In the genomic region with DNA sequence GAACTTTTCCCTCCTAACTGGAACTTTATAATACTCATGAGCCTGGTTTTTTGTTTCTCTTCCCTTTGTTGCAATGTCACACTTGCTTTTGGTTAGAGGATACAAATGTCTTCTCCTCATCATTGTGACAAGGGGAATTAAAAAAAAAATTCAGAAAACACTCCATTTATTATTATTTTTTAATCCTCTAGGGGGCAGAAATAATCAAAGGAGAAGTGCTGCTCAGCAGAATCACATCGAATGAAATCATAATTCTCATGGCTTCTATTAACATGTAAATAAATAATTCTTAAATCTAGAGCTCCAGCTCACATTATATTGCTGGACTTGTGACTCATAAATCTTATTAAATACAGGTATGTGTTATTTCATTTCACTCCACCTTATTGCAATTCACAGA, we compare ENCODE assay signal across 12 cellular contexts.
DNase-seq lines count a peak whose midpoint lies in the region; FAIRE-seq and TF ChIP-seq lines count a peak whose summit lies in the region.
"Had no signal": no experiment of that assay in that cellular context is flagged by ENCODE, and none has a peak within 500 bp of the region (broad histone marks: within the 10 kb centered on the region; RNA-seq: fewer than 3 reads in every experiment).

No MANE protein-coding gene starts in this region.

- intact Hi-C loops in posterior vena cava (cut with DNase I) = no loop called here

- H2BK15ac ChIP-seq in mesendoderm (replicated peaks; ENCODE audit: low read depth) = no peak overlapping the region

- H4K20me1 ChIP-seq in keratinocyte (ENCODE audit: control insufficient read depth, extremely low read depth, insufficient read depth, low read length) = no peaks in the 10 kb centered on the region

- H3K23ac ChIP-seq in mesendoderm (ENCODE audit: low read length) = no peak overlapping the region

- no peak for DNase-seq in AG09309 (ENCODE audit: low read depth)
- DNase-seq in RWPE1 (ENCODE audit: low spot score) = no peak
- DNase-seq in keratinocyte (ENCODE audit: low read depth, low spot score) = no peak
- no peak for DNase-seq in anterior cingulate cortex (lab: John Stamatoyannopoulos, UW)
- no peak for DNase-seq in hepatic stellate cell (ENCODE audit: low spot score)
- no peak for DNase-seq in posterior vena cava (ENCODE audit: low spot score)
- DNase-seq in mesendoderm = no peak
- DNase-seq: activated B cell treated with CpG ODN at 0.5 μM for 24 hours; activated T-cell treated with anti-CD3 and anti-CD28 coated beads, Interleukin-2, amount 50 U/mL, for 48 hours; NCI-H510A treated with DMSO at 0.1 percent for 48 hours; SJCRH30 had no signal

- H3K4me3 ChIP-seq in AG09309 (ENCODE audit: control insufficient read depth, low read depth, low read length) (no peak overlapping the region), keratinocyte (ENCODE audit: control insufficient read depth in 2 of 3, extremely low read depth in 1 of 3, insufficient read depth in 2 of 3, low read depth in 1 of 3, low read length in 3 of 3) (no peak overlapping the region), mesendoderm (ENCODE audit: low read length) (no peak overlapping the region)
- H3K4me3 ChIP-seq: SJCRH30 had no signal

- H2BK5ac ChIP-seq in mesendoderm (ENCODE audit: low read length) = no peak overlapping the region

- H2AK5ac ChIP-seq in mesendoderm (ENCODE audit: low read length) = no peak overlapping the region

- no peaks in the 10 kb centered on the region for H3K36me3 ChIP-seq in keratinocyte (ENCODE audit: control insufficient read depth in 2 of 2, extremely low read depth in 1 of 2, insufficient read depth in 2 of 2, low read length in 2 of 2)
- H3K36me3 ChIP-seq in mesendoderm (ENCODE audit: control insufficient read depth, insufficient read depth, low read length) = no peaks in the 10 kb centered on the region
- H3K36me3 ChIP-seq: SJCRH30 had no signal

- H2AFZ ChIP-seq in keratinocyte (ENCODE audit: control insufficient read depth, low read length) = no peak overlapping the region

- no peak overlapping the region for H3K27ac ChIP-seq in RWPE1
- H3K27ac ChIP-seq in keratinocyte (ENCODE audit: control insufficient read depth, insufficient read depth, low read length) = no peak overlapping the region
- no peak overlapping the region for H3K27ac ChIP-seq in mesendoderm (ENCODE audit: low read depth, low read length)
- H3K27ac ChIP-seq: SJCRH30 had no signal

- dilution Hi-C loops in keratinocyte (cut with MboI; ENCODE audit: extremely low pct_ligation_motif_present, low sequenced_read_pairs) = no loop called here

- H3K27me3 ChIP-seq in keratinocyte (ENCODE audit: control insufficient read depth, extremely low read depth, insufficient read depth, low read length) = no peaks in the 10 kb centered on the region
- no peaks in the 10 kb centered on the region for H3K27me3 ChIP-seq in mesendoderm (ENCODE audit: insufficient read depth, low read length, poor library complexity)
- H3K27me3 ChIP-seq: SJCRH30 had no signal

- WGBS in mesendoderm (ENCODE audit: extremely low coverage, insufficient coverage, low lambda C conversion rate) = no CpG with 5 or more reads among the region's 1 CpG

- H3K9ac ChIP-seq in keratinocyte (ENCODE audit: control insufficient read depth, extremely low read depth, insufficient read depth, low read length) (no peak overlapping the region), mesendoderm (ENCODE audit: low read length) (no peak overlapping the region)

- H3K4ac ChIP-seq in mesendoderm (ENCODE audit: low read depth, low read length) = no peak overlapping the region

- FAIRE-seq in keratinocyte (lab: Jason Lieb, UNC) = peak; percentile 13

- CTCF ChIA-PET in RWPE1 (lab: Yijun Ruan, JAX) = no interaction called here

- H3K4me1 ChIP-seq in keratinocyte (ENCODE audit: control insufficient read depth, extremely low read depth, insufficient read depth, low read length) = no peaks in the 10 kb centered on the region
- no peaks in the 10 kb centered on the region for H3K4me1 ChIP-seq in mesendoderm (ENCODE audit: control insufficient read depth, low read depth, low read length)
- H3K4me1 ChIP-seq: SJCRH30 had no signal

- H3K4me2 ChIP-seq in keratinocyte (ENCODE audit: control insufficient read depth, extremely low read depth, insufficient read depth, low read depth, low read length) (no peak overlapping the region), mesendoderm (ENCODE audit: low read length) (no peak overlapping the region)

- H3K56ac ChIP-seq in mesendoderm (ENCODE audit: low read length) = no peak overlapping the region

- no peak overlapping the region for H3K18ac ChIP-seq in mesendoderm (ENCODE audit: low read length)

- H3K9me1 ChIP-seq in keratinocyte (ENCODE audit: control insufficient read depth, extremely low read depth, insufficient read depth, low read length) = no peaks in the 10 kb centered on the region

- H3K9me3 ChIP-seq in keratinocyte (ENCODE audit: control insufficient read depth, low read depth, low read length) = no peaks in the 10 kb centered on the region
- H3K9me3 ChIP-seq: SJCRH30 had no signal

- no peak overlapping the region for H2BK120ac ChIP-seq in mesendoderm (ENCODE audit: low read depth, low read length)

- H4K8ac ChIP-seq in mesendoderm (ENCODE audit: low read depth, low read length) = no peak overlapping the region

- TF ChIP-seq CTCF in AG09309 (IDR thresholded peaks at IDR 0.05; ENCODE audit: control insufficient read depth, insufficient read depth, low read depth, low read length, missing control alignments) (peak; percentile 25), GM12872 (IDR thresholded peaks at IDR 0.05; ENCODE audit: insufficient read depth, low read depth, low read length) (peak; percentile 2; the same call in 1 of the 3 replicates), RWPE1 (conservative IDR thresholded peaks at IDR 0.05; ENCODE audit: low read depth) (peak; percentile 18; the same call in 1 of the 2 replicates), keratinocyte (optimal IDR thresholded peaks at IDR 0.05 in 1 of 3, IDR thresholded peaks at IDR 0.05 in 1 of 3, conservative IDR thresholded peaks at IDR 0.05 in 1 of 3; ENCODE audit: extremely low read depth in 1 of 3, insufficient read depth in 2 of 3, low read length in 3 of 3) (peak in 1 of 3 experiments; percentile 4)

- no peaks in the 10 kb centered on the region for H3K79me1 ChIP-seq in mesendoderm (ENCODE audit: low read length)

- POLR2A ChIA-PET in RWPE1 (lab: Yijun Ruan, JAX; ENCODE audit: low non-redundant PET) = no interaction called here

- H3K79me2 ChIP-seq in keratinocyte (ENCODE audit: control insufficient read depth, insufficient read depth, low read length) (no peaks in the 10 kb centered on the region), mesendoderm (ENCODE audit: control insufficient read depth, insufficient read depth, low read length) (no peaks in the 10 kb centered on the region)

- no peak overlapping the region for H4K5ac ChIP-seq in mesendoderm (ENCODE audit: low read length)
